In genomic region chr9:133417541-133418461, GRCh38 we compare ENCODE assay signal across 1 cellular context.
TF ChIP-seq lines count a peak whose summit lies in the region.

Gene REXO4, minus strand, starts transcription at chr9:133418010. Its CDS starts 166 bp downstream, at chr9:133417844.

TF ChIP-seq in HepG2, 621 proteins besides CTCF, POLR2A, EP300 and RAD21 (continued from another document and continues in another):
- peak; percentile 75 for TF ChIP-seq ZNF205 (CRISPR knock-in tag; IDR thresholded peaks at IDR 0.05)
- TF ChIP-seq KDM5B (CRISPR knock-in tag; IDR thresholded peaks at IDR 0.05; ENCODE audit: borderline replicate concordance) = peak; percentile 96
- no peak for TF ChIP-seq NFE2L2 (IDR thresholded peaks at IDR 0.05; ENCODE audit: low read length)
- TF ChIP-seq ZNF333 (CRISPR knock-in tag; IDR thresholded peaks at IDR 0.05; ENCODE audit: borderline replicate concordance) = no peak
- TF ChIP-seq PHF20 (CRISPR knock-in tag; IDR thresholded peaks at IDR 0.05) = peak; percentile 98
- TF ChIP-seq ZNF724P (CRISPR knock-in tag; IDR thresholded peaks at IDR 0.05; ENCODE audit: borderline replicate concordance) = no peak; the same call in 1 of the 2 replicates
- 0 out of 2 replicates have a peak, but pooled peaks have one; percentile 17 for TF ChIP-seq ATF6 (CRISPR knock-in tag; conservative IDR thresholded peaks at IDR 0.05)
- 0 out of 2 replicates have a peak, but pooled peaks have one; percentile 72 for TF ChIP-seq ZNF563 (CRISPR knock-in tag; IDR thresholded peaks at IDR 0.05)
- TF ChIP-seq SMAD9 (CRISPR knock-in tag; IDR thresholded peaks at IDR 0.05) = no peak
- TF ChIP-seq, protein P1, sequence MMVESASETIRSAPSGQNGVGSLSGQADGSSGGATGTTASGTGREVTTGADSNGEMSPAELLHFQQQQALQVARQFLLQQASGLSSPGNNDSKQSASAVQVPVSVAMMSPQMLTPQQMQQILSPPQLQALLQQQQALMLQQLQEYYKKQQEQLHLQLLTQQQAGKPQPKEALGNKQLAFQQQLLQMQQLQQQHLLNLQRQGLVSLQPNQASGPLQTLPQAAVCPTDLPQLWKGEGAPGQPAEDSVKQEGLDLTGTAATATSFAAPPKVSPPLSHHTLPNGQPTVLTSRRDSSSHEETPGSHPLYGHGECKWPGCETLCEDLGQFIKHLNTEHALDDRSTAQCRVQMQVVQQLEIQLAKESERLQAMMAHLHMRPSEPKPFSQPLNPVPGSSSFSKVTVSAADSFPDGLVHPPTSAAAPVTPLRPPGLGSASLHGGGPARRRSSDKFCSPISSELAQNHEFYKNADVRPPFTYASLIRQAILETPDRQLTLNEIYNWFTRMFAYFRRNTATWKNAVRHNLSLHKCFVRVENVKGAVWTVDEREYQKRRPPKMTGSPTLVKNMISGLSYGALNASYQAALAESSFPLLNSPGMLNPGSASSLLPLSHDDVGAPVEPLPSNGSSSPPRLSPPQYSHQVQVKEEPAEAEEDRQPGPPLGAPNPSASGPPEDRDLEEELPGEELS (CRISPR knock-in tag; IDR thresholded peaks at IDR 0.05) = no peak
- TF ChIP-seq, protein P2, sequence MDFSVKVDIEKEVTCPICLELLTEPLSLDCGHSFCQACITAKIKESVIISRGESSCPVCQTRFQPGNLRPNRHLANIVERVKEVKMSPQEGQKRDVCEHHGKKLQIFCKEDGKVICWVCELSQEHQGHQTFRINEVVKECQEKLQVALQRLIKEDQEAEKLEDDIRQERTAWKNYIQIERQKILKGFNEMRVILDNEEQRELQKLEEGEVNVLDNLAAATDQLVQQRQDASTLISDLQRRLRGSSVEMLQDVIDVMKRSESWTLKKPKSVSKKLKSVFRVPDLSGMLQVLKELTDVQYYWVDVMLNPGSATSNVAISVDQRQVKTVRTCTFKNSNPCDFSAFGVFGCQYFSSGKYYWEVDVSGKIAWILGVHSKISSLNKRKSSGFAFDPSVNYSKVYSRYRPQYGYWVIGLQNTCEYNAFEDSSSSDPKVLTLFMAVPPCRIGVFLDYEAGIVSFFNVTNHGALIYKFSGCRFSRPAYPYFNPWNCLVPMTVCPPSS (IDR thresholded peaks at IDR 0.05) = no peak
- TF ChIP-seq GATAD2A (CRISPR knock-in tag; IDR thresholded peaks at IDR 0.05) = peak; percentile 87
- TF ChIP-seq FOXC1 (CRISPR knock-in tag; IDR thresholded peaks at IDR 0.05; ENCODE audit: borderline replicate concordance) = peak; percentile 87; the same call in 1 of the 2 replicates
- TF ChIP-seq JUND (CRISPR knock-in tag; IDR thresholded peaks at IDR 0.05) = 0 out of 2 replicates have a peak, but pooled peaks have one; percentile 34
- TF ChIP-seq, protein P3, sequence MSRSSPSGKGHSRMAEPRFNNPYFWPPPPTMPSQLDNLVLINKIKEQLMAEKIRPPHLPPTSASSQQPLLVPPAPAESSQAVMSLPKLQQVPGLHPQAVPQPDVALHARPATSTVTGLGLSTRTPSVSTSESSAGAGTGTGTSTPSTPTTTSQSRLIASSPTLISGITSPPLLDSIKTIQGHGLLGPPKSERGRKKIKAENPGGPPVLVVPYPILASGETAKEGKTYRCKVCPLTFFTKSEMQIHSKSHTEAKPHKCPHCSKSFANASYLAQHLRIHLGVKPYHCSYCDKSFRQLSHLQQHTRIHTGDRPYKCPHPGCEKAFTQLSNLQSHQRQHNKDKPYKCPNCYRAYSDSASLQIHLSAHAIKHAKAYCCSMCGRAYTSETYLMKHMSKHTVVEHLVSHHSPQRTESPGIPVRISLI (CRISPR knock-in tag; IDR thresholded peaks at IDR 0.05; ENCODE audit: borderline replicate concordance) = peak; percentile 59; the same call in 1 of the 2 replicates
- TF ChIP-seq CENPT (CRISPR knock-in tag; IDR thresholded peaks at IDR 0.05; ENCODE audit: low read depth) = no peak
- no peak for TF ChIP-seq ONECUT2 (CRISPR knock-in tag; IDR thresholded peaks at IDR 0.05)
- TF ChIP-seq, protein P4, sequence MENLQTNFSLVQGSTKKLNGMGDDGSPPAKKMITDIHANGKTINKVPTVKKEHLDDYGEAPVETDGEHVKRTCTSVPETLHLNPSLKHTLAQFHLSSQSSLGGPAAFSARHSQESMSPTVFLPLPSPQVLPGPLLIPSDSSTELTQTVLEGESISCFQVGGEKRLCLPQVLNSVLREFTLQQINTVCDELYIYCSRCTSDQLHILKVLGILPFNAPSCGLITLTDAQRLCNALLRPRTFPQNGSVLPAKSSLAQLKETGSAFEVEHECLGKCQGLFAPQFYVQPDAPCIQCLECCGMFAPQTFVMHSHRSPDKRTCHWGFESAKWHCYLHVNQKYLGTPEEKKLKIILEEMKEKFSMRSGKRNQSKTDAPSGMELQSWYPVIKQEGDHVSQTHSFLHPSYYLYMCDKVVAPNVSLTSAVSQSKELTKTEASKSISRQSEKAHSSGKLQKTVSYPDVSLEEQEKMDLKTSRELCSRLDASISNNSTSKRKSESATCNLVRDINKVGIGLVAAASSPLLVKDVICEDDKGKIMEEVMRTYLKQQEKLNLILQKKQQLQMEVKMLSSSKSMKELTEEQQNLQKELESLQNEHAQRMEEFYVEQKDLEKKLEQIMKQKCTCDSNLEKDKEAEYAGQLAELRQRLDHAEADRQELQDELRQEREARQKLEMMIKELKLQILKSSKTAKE (CRISPR knock-in tag; IDR thresholded peaks at IDR 0.05; ENCODE audit: borderline replicate concordance) = peak; percentile 79
- TF ChIP-seq E2F1 (CRISPR knock-in tag; IDR thresholded peaks at IDR 0.05) = peak; percentile 46; the same call in 1 of the 2 replicates
- peak; percentile 98 for TF ChIP-seq ZNF788 (CRISPR knock-in tag; IDR thresholded peaks at IDR 0.05; ENCODE audit: borderline replicate concordance)
- peak; percentile 92 for TF ChIP-seq ZNF589 (CRISPR knock-in tag; conservative IDR thresholded peaks at IDR 0.05)
- TF ChIP-seq MXD1 (CRISPR knock-in tag; IDR thresholded peaks at IDR 0.05) = peak; percentile 84
- TF ChIP-seq KDM3A (CRISPR knock-in tag; IDR thresholded peaks at IDR 0.05; ENCODE audit: low read depth) = peak; percentile 78
- no peak for TF ChIP-seq FOXP1 (IDR thresholded peaks at IDR 0.05)
- TF ChIP-seq FOXP1 (CRISPR knock-in tag; IDR thresholded peaks at IDR 0.05) = no peak
- TF ChIP-seq CSRNP2 (CRISPR knock-in tag; conservative IDR thresholded peaks at IDR 0.05; ENCODE audit: low read depth) = 0 out of 2 replicates have a peak, but pooled peaks have one; percentile 48
- peak; percentile 60; the same call in 1 of the 2 replicates for TF ChIP-seq ZNF235 (CRISPR knock-in tag; IDR thresholded peaks at IDR 0.05; ENCODE audit: borderline replicate concordance)
- no peak for TF ChIP-seq TEAD2 (CRISPR knock-in tag; IDR thresholded peaks at IDR 0.05)
- peak; percentile 42; the same call in 1 of the 2 replicates for TF ChIP-seq ZNF232 (CRISPR knock-in tag; IDR thresholded peaks at IDR 0.05; ENCODE audit: borderline replicate concordance)
- TF ChIP-seq ZBTB39 (CRISPR knock-in tag; IDR thresholded peaks at IDR 0.05) = 0 out of 2 replicates have a peak, but pooled peaks have one; percentile 31
- TF ChIP-seq MTA3 (CRISPR knock-in tag; IDR thresholded peaks at IDR 0.05) = no peak
- peak; percentile 82; the same call in 1 of the 2 replicates for TF ChIP-seq CBX5 (CRISPR knock-in tag; IDR thresholded peaks at IDR 0.05; ENCODE audit: borderline replicate concordance)
- TF ChIP-seq SOX5 (CRISPR knock-in tag; IDR thresholded peaks at IDR 0.05; ENCODE audit: borderline replicate concordance) = peak; percentile 70; the same call in 1 of the 2 replicates
- peak; percentile 91 for TF ChIP-seq ELF1 (CRISPR knock-in tag; IDR thresholded peaks at IDR 0.05)
- TF ChIP-seq ZNF678 (CRISPR knock-in tag; IDR thresholded peaks at IDR 0.05) = no peak
- TF ChIP-seq TOPORS (CRISPR knock-in tag; IDR thresholded peaks at IDR 0.05) = peak; percentile 50; the same call in 1 of the 2 replicates
- TF ChIP-seq SMARCE1 (IDR thresholded peaks at IDR 0.05; ENCODE audit: borderline replicate concordance) = no peak
- TF ChIP-seq ZNF546 (CRISPR knock-in tag; conservative IDR thresholded peaks at IDR 0.05) = no peak; the same call in 1 of the 2 replicates
- TF ChIP-seq, protein P5, sequence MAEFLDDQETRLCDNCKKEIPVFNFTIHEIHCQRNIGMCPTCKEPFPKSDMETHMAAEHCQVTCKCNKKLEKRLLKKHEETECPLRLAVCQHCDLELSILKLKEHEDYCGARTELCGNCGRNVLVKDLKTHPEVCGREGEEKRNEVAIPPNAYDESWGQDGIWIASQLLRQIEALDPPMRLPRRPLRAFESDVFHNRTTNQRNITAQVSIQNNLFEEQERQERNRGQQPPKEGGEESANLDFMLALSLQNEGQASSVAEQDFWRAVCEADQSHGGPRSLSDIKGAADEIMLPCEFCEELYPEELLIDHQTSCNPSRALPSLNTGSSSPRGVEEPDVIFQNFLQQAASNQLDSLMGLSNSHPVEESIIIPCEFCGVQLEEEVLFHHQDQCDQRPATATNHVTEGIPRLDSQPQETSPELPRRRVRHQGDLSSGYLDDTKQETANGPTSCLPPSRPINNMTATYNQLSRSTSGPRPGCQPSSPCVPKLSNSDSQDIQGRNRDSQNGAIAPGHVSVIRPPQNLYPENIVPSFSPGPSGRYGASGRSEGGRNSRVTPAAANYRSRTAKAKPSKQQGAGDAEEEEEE (CRISPR knock-in tag; IDR thresholded peaks at IDR 0.05; ENCODE audit: borderline replicate concordance) = no peak
- TF ChIP-seq MYC (CRISPR knock-in tag; IDR thresholded peaks at IDR 0.05; ENCODE audit: borderline replicate concordance) = peak; percentile 97
- no peak for TF ChIP-seq ZNF3 (CRISPR knock-in tag; IDR thresholded peaks at IDR 0.05)
- TF ChIP-seq PCBP2 (optimal IDR thresholded peaks at IDR 0.05; ENCODE audit: low read depth, low read length, poor library complexity, severe bottlenecking) = no peak
- TF ChIP-seq ZNF160 (CRISPR knock-in tag; IDR thresholded peaks at IDR 0.05) = 0 out of 2 replicates have a peak, but pooled peaks have one; percentile 80
- TF ChIP-seq, protein P6, sequence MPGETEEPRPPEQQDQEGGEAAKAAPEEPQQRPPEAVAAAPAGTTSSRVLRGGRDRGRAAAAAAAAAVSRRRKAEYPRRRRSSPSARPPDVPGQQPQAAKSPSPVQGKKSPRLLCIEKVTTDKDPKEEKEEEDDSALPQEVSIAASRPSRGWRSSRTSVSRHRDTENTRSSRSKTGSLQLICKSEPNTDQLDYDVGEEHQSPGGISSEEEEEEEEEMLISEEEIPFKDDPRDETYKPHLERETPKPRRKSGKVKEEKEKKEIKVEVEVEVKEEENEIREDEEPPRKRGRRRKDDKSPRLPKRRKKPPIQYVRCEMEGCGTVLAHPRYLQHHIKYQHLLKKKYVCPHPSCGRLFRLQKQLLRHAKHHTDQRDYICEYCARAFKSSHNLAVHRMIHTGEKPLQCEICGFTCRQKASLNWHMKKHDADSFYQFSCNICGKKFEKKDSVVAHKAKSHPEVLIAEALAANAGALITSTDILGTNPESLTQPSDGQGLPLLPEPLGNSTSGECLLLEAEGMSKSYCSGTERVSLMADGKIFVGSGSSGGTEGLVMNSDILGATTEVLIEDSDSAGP (CRISPR knock-in tag; IDR thresholded peaks at IDR 0.05; ENCODE audit: borderline replicate concordance) = peak; percentile 98
